Comparison of ENCODE assay signal across 17 cellular contexts in genomic region chr5:175531361-175531760, GRCh38. TPM values are rescaled to one million over a fixed set of nuclear protein-coding genes. Genes with fewer than 3 reads are reported as not detected.
DNase-seq lines count a peak whose midpoint lies in the region; ATAC-seq and TF ChIP-seq lines count a peak whose summit lies in the region.
"Had no signal": no experiment of that assay in that cellular context is flagged by ENCODE, and none has a peak within 500 bp of the region (broad histone marks: within the 10 kb centered on the region; RNA-seq: fewer than 3 reads in every experiment).

No MANE protein-coding gene starts in this region.

- 43% methylated on average over 2 of the region's 2 CpGs for WGBS in prostate gland

- H3K27ac Mint-ChIP-seq in activated naive CD4-positive, alpha-beta T cell treated with anti-CD3 and anti-CD28 coated beads for 36 hours: peak overlapping the region; percentile 61
- peak overlapping the region in 1 of 2 donors; percentile 36 for H3K27ac Mint-ChIP-seq in activated naive CD4-positive, alpha-beta T cell treated with anti-CD3 and anti-CD28 coated beads, Interleukin-2, amount 50 U/mL, for 72 hours
- H3K27ac Mint-ChIP-seq in activated naive CD8-positive, alpha-beta T cell treated with anti-CD3 and anti-CD28 coated beads for 36 hours: peak overlapping the region; percentile 34

- H3K4me3 ChIP-seq in PC-3 (ENCODE audit: low read length) (no peak overlapping the region), osteoblast (ENCODE audit: insufficient read depth, low read length) (no peak overlapping the region), prostate gland (no peak overlapping the region)

- POLR2A ChIA-PET in PC-3 (lab: Charles Lee; ENCODE audit: unreplicated experiment): no interaction called here

- no peak overlapping the region for H2AFZ ChIP-seq in PC-3 (ENCODE audit: low read length)
- H2AFZ ChIP-seq in osteoblast (ENCODE audit: low read length): no peak overlapping the region

- H3K27ac ChIP-seq in PC-3 (ENCODE audit: low read length) (no peak overlapping the region), osteoblast (ENCODE audit: low read depth, low read length) (no peak overlapping the region), prostate gland (no peak overlapping the region)

- H3K27me3 Mint-ChIP-seq in activated naive CD4-positive, alpha-beta T cell treated with anti-CD3 and anti-CD28 coated beads for 36 hours (ENCODE audit: low read depth): no peaks in the 10 kb centered on the region
- no peaks in the 10 kb centered on the region for H3K27me3 Mint-ChIP-seq in activated naive CD8-positive, alpha-beta T cell treated with anti-CD3 and anti-CD28 coated beads for 36 hours

- CTCF ChIA-PET in activated naive CD4-positive, alpha-beta T cell treated with anti-CD3 and anti-CD28 coated beads for 36 hours (lab: Charles Lee): interaction anchor here (2.5 to 8.7 kb wide), 4 partner anchors 165 to 198 kb away, joined by 8 to 111 read pairs (median 93); no protein-coding TSS in a partner anchor
- CTCF ChIA-PET in PC-3 (lab: Charles Lee): interaction anchor here (0.6 kb wide), 1 partner anchor 1578 kb away, joined by 3 read pairs; no protein-coding TSS in a partner anchor

- TF ChIP-seq POLR2A in prostate gland (IDR thresholded peaks at IDR 0.05): no peak

- no peaks in the 10 kb centered on the region for H4K20me1 ChIP-seq in PC-3 (ENCODE audit: low read length)
- no peaks in the 10 kb centered on the region for H4K20me1 ChIP-seq in osteoblast (ENCODE audit: insufficient read depth, low read length)

- H3F3A ChIP-seq in PC-3 (ENCODE audit: low read length, unreplicated experiment): no peaks in the 10 kb centered on the region

- peaks cover 36% of the 10 kb centered on the region for H3K36me3 Mint-ChIP-seq in activated naive CD4-positive, alpha-beta T cell treated with anti-CD3 and anti-CD28 coated beads for 36 hours (ENCODE audit: low read depth)
- peaks cover 4 to 42% of the 10 kb centered on the region in 2 donors for H3K36me3 Mint-ChIP-seq in activated naive CD4-positive, alpha-beta T cell treated with anti-CD3 and anti-CD28 coated beads, Interleukin-2, amount 50 U/mL, for 72 hours
- peaks cover 42% of the 10 kb centered on the region for H3K36me3 Mint-ChIP-seq in activated naive CD8-positive, alpha-beta T cell treated with anti-CD3 and anti-CD28 coated beads for 36 hours

- no peak for DNase-seq in activated naive CD4-positive, alpha-beta T cell treated with anti-CD3 and anti-CD28 coated beads for 36 hours
- no peak for DNase-seq in activated naive CD4-positive, alpha-beta T cell treated with anti-CD3 and anti-CD28 coated beads, Interleukin-2, amount 50 U/mL, for 72 hours (ENCODE audit: low spot score in 2 of 2)
- DNase-seq in PC-3: no peak
- no peak for DNase-seq in activated naive CD8-positive, alpha-beta T cell treated with anti-CD3 and anti-CD28 coated beads for 36 hours
- peak; percentile 60 for DNase-seq in osteoblast (ENCODE audit: insufficient read length, low spot score, missing footprints)
- no peak for DNase-seq in prostate gland (ENCODE audit: low spot score)
- DNase-seq: BE2C, DMS79, KBM-7, MM.1S, NCI-H1048, NCI-H1417 treated with DMSO at 0.1 percent for 48 hours, NCI-H187, NCI-H446, NCI-H526, Right ventricle myocardium superior had no signal

- no peaks in the 10 kb centered on the region for H3K4me1 ChIP-seq in PC-3 (ENCODE audit: insufficient read depth, low read length)
- H3K4me1 ChIP-seq in osteoblast (ENCODE audit: insufficient read depth, low read length): no peaks in the 10 kb centered on the region
- no peaks in the 10 kb centered on the region for H3K4me1 ChIP-seq in prostate gland (replicated peaks)
- H3K4me1 ChIP-seq: BE2C had no signal

- no peak overlapping the region for H3K4me3 Mint-ChIP-seq in activated naive CD4-positive, alpha-beta T cell treated with anti-CD3 and anti-CD28 coated beads for 36 hours
- H3K4me3 Mint-ChIP-seq in activated naive CD8-positive, alpha-beta T cell treated with anti-CD3 and anti-CD28 coated beads for 36 hours: no peak overlapping the region

- H3K9me3 Mint-ChIP-seq in activated naive CD4-positive, alpha-beta T cell treated with anti-CD3 and anti-CD28 coated beads for 36 hours: no peaks in the 10 kb centered on the region
- no peaks in the 10 kb centered on the region for H3K9me3 Mint-ChIP-seq in activated naive CD4-positive, alpha-beta T cell treated with anti-CD3 and anti-CD28 coated beads, Interleukin-2, amount 50 U/mL, for 72 hours
- H3K9me3 Mint-ChIP-seq in activated naive CD8-positive, alpha-beta T cell treated with anti-CD3 and anti-CD28 coated beads for 36 hours: no peaks in the 10 kb centered on the region

- intact Hi-C loops in activated naive CD4-positive, alpha-beta T cell treated with anti-CD3 and anti-CD28 coated beads for 36 hours (cut with micrococcal nuclease): loop anchor here (10.0 kb wide), 1 partner anchor 343 kb away; the partner anchor contains the start of gene CPLX2
- intact Hi-C loops in PC-3 (cut with micrococcal nuclease): loop anchor here (5.0 kb wide), 1 partner anchor 186 kb away; no protein-coding TSS in a partner anchor
- intact Hi-C loops in prostate gland (cut with DNase I): loop anchor here (5.0 kb wide), 1 partner anchor 126 kb away; the partner anchor contains the start of gene HRH2

- no peaks in the 10 kb centered on the region for H3K27me3 ChIP-seq in PC-3 (ENCODE audit: low read length)
- no peaks in the 10 kb centered on the region for H3K27me3 ChIP-seq in osteoblast (ENCODE audit: insufficient read depth, low read length)
- H3K27me3 ChIP-seq in prostate gland (replicated peaks; ENCODE audit: insufficient read depth): no peaks in the 10 kb centered on the region
- H3K27me3 ChIP-seq: BE2C had no signal

- BruUV-seq in PC-3 (replicated peaks; lab: Mats Ljungman, UMichigan): TSS peak; percentile 4

- no peak overlapping the region for H3K9ac ChIP-seq in PC-3 (ENCODE audit: low read length)

- H3K4me2 ChIP-seq in PC-3 (ENCODE audit: low read length): no peak overlapping the region
- H3K4me2 ChIP-seq in osteoblast (ENCODE audit: insufficient read depth, low read length): no peak overlapping the region

- H3K36me3 ChIP-seq in PC-3 (ENCODE audit: low read depth, low read length) (peaks cover 7% of the 10 kb centered on the region; the same call in 1 of the 2 replicates), osteoblast (ENCODE audit: insufficient read depth, low read length) (peaks cover 20% of the 10 kb centered on the region), prostate gland (no peaks in the 10 kb centered on the region)

- H3K9me3 ChIP-seq in PC-3 (ENCODE audit: low read length): no peaks in the 10 kb centered on the region
- H3K9me3 ChIP-seq in osteoblast (ENCODE audit: low read depth, low read length): no peaks in the 10 kb centered on the region
- no peaks in the 10 kb centered on the region for H3K9me3 ChIP-seq in prostate gland
- H3K9me3 ChIP-seq: BE2C had no signal

- H3K9me2 ChIP-seq in PC-3 (replicated peaks; ENCODE audit: low read length): no peaks in the 10 kb centered on the region

- ATAC-seq in activated naive CD4-positive, alpha-beta T cell treated with anti-CD3 and anti-CD28 coated beads, Interleukin-2, amount 50 U/mL, for 72 hours: no peak
- no peak for ATAC-seq in PC-3
- no peak for ATAC-seq in HG02623 (IDR thresholded peaks at IDR 0.05; ENCODE audit: unreplicated experiment)

- no peaks in the 10 kb centered on the region for H3K79me2 ChIP-seq in PC-3 (ENCODE audit: low read length)
- H3K79me2 ChIP-seq in osteoblast (ENCODE audit: insufficient read depth, low read length): no peaks in the 10 kb centered on the region

- TF ChIP-seq CTCF in PC-3 (conservative IDR thresholded peaks at IDR 0.05; ENCODE audit: low read depth, low read length): no peak
- TF ChIP-seq CTCF in osteoblast (IDR thresholded peaks at IDR 0.05; ENCODE audit: extremely low read depth, low read depth, low read length): no peak
- no peak for TF ChIP-seq CTCF in prostate gland (IDR thresholded peaks at IDR 0.05)

- H3K4me1 Mint-ChIP-seq in activated naive CD4-positive, alpha-beta T cell treated with anti-CD3 and anti-CD28 coated beads for 36 hours (ENCODE audit: low read depth): peaks cover 68% of the 10 kb centered on the region
- H3K4me1 Mint-ChIP-seq in activated naive CD8-positive, alpha-beta T cell treated with anti-CD3 and anti-CD28 coated beads for 36 hours: peaks cover 69% of the 10 kb centered on the region

RNA-seq across cellular contexts. Expression of gene SFXN1, which starts 53.0 kb away (rescaled TPM):
- total RNA-seq in activated naive CD4-positive, alpha-beta T cell treated with anti-CD3 and anti-CD28 coated beads for 36 hours: 100 to 1,000 TPM; 350 to 358 TPM
- 100 to 1,000 TPM; 320 to 351 TPM for total RNA-seq in activated naive CD4-positive, alpha-beta T cell treated with anti-CD3 and anti-CD28 coated beads, Interleukin-2, amount 50 U/mL, for 72 hours
- 46.5 and 54.4 TPM in 2 replicates for total RNA-seq in PC-3 (2014; rRNA removed)
- 100 to 1,000 TPM; 506 to 523 TPM for total RNA-seq in activated naive CD8-positive, alpha-beta T cell treated with anti-CD3 and anti-CD28 coated beads for 36 hours
- 38.3 and 40.9 TPM in 2 replicates for total RNA-seq in osteoblast
- 10 to 100 TPM; 35.6 to 44.3 TPM for total RNA-seq in prostate gland
